3 cellular contexts compared by ENCODE assay signal in the genomic region with DNA sequence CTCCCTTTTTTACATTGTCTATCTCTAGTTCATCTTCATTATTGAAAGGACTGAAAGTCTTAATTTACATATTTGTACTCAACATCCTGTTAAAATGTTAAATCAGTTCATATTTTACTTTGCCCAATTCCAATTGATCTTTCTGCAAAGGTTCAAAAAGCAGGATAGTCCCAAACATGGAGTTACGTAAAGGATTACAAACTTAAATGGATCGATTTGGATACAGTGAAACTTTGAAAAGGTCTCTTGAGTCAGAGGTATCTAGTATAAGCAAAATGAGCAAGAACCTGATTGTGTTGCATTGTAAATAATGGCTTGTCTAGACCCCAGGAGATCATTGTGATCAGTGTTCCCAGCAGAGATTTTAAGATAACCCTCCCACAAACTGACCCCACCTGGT.
TF ChIP-seq lines count a peak whose summit lies in the region.

No MANE protein-coding gene starts in this region.

TF ChIP-seq in liver, 16 proteins besides CTCF, POLR2A, EP300 and RAD21:
- no peak for TF ChIP-seq NR2F2 (IDR thresholded peaks at IDR 0.05)
- peak; percentile 22 for TF ChIP-seq YY1 (IDR thresholded peaks at IDR 0.05)
- TF ChIP-seq HNF4A (conservative IDR thresholded peaks at IDR 0.05) = peak in 1 of 2 donors; percentile 36
TF ChIP-seq in liver: peak in this region for 2.

TF ChIP-seq in HepG2, 621 proteins besides CTCF, POLR2A, EP300 and RAD21:
- TF ChIP-seq SIX4 (CRISPR knock-in tag; IDR thresholded peaks at IDR 0.05) = no peak

TF ChIP-seq in H1, 55 proteins besides CTCF, POLR2A, EP300 and RAD21:
- TF ChIP-seq YY1 (IDR thresholded peaks at IDR 0.05; ENCODE audit: low read depth, low read length) = no peak
- TF ChIP-seq HDAC2 (IDR thresholded peaks at IDR 0.05; ENCODE audit: borderline replicate concordance in 1 of 2, low read depth in 2 of 2, low read length in 2 of 2) = no peak
- no peak for TF ChIP-seq BCL11A (IDR thresholded peaks at IDR 0.05; ENCODE audit: low read depth in 2 of 2, low read length in 2 of 2)
- no peak for TF ChIP-seq RBBP5 (IDR thresholded peaks at IDR 0.05; ENCODE audit: borderline replicate concordance, low read depth, low read length)
- no peak for TF ChIP-seq SIX5 (IDR thresholded peaks at IDR 0.05; ENCODE audit: low read depth, low read length)
- TF ChIP-seq POLR2AphosphoS5 (IDR thresholded peaks at IDR 0.05; ENCODE audit: low read depth, low read length) = no peak
- TF ChIP-seq SIRT6 (IDR thresholded peaks at IDR 0.05; ENCODE audit: low read length) = no peak
- no peak for TF ChIP-seq EZH2 (IDR thresholded peaks at IDR 0.05; ENCODE audit: low read depth, low read length, severe bottlenecking)
